ENCODE assay signal across 13 cellular contexts in genomic region chr17:79974786-79975497, GRCh38.
DNase-seq lines count a peak whose midpoint lies in the region; ATAC-seq and TF ChIP-seq lines count a peak whose summit lies in the region.
"Had no signal": no experiment of that assay in that cellular context is flagged by ENCODE, and none has a peak within 500 bp of the region (broad histone marks: within the 10 kb centered on the region; RNA-seq: fewer than 3 reads in every experiment).

No MANE protein-coding gene starts in this region.

- no peak overlapping the region for H3K27ac ChIP-seq in sigmoid colon
- H3K27ac ChIP-seq: colonic mucosa, neutrophil had no signal

- TF ChIP-seq EP300 in sigmoid colon (IDR thresholded peaks at IDR 0.05) = no peak

- peak; percentile 6 for TF ChIP-seq CTCF in fibroblast of mammary gland (conservative IDR thresholded peaks at IDR 0.05; ENCODE audit: control insufficient read depth, insufficient read depth, low read depth, low read length)
- no peak for TF ChIP-seq CTCF in sigmoid colon (IDR thresholded peaks at IDR 0.05)

- H3K4me3 ChIP-seq in fibroblast of mammary gland (ENCODE audit: control insufficient read depth, low read depth, low read length) (no peak overlapping the region), sigmoid colon (no peak overlapping the region)
- H3K4me3 ChIP-seq: colonic mucosa had no signal

- H3K27me3 Mint-ChIP-seq in activated naive CD4-positive, alpha-beta T cell treated with anti-CD3 and anti-CD28 coated beads, Interleukin-2, amount 10 ng/mL, durations not matched to agents 7 days and 5 days = peaks cover 26% of the 10 kb centered on the region
- no peaks in the 10 kb centered on the region for H3K27me3 Mint-ChIP-seq in activated naive CD4-positive, alpha-beta T cell treated with anti-CD3 and anti-CD28 coated beads for 36 hours (ENCODE audit: low read depth)

- peaks cover 4% of the 10 kb centered on the region for H3K4me1 Mint-ChIP-seq in activated naive CD4-positive, alpha-beta T cell treated with anti-CD3 and anti-CD28 coated beads, Interleukin-2, amount 10 ng/mL, durations not matched to agents 7 days and 5 days
- no peaks in the 10 kb centered on the region for H3K4me1 Mint-ChIP-seq in activated naive CD4-positive, alpha-beta T cell treated with anti-CD3 and anti-CD28 coated beads for 36 hours (ENCODE audit: low read depth)
- H3K4me1 Mint-ChIP-seq: CD14-positive monocyte had no signal

- H3K36me3 Mint-ChIP-seq in activated naive CD4-positive, alpha-beta T cell treated with anti-CD3 and anti-CD28 coated beads, Interleukin-2, amount 10 ng/mL, durations not matched to agents 7 days and 5 days = no peaks in the 10 kb centered on the region
- peaks cover 2% of the 10 kb centered on the region for H3K36me3 Mint-ChIP-seq in activated naive CD4-positive, alpha-beta T cell treated with anti-CD3 and anti-CD28 coated beads for 36 hours (ENCODE audit: low read depth)
- H3K36me3 Mint-ChIP-seq: CD14-positive monocyte had no signal

- H3K36me3 ChIP-seq in sigmoid colon = peaks cover 0 to 14% (median 0%) of the 10 kb centered on the region in 4 donors
- H3K36me3 ChIP-seq: colonic mucosa, neutrophil had no signal

- H3K4me1 ChIP-seq in sigmoid colon = peaks cover 0 to 5% (median 0%) of the 10 kb centered on the region in 4 donors
- H3K4me1 ChIP-seq: colonic mucosa had no signal

- no peak for TF ChIP-seq POLR2A in sigmoid colon (IDR thresholded peaks at IDR 0.05)

- H3K9me3 Mint-ChIP-seq in activated naive CD4-positive, alpha-beta T cell treated with anti-CD3 and anti-CD28 coated beads, Interleukin-2, amount 10 ng/mL, durations not matched to agents 7 days and 5 days = no peaks in the 10 kb centered on the region
- H3K9me3 Mint-ChIP-seq in activated naive CD4-positive, alpha-beta T cell treated with anti-CD3 and anti-CD28 coated beads for 36 hours = no peaks in the 10 kb centered on the region
- H3K9me3 Mint-ChIP-seq: CD14-positive monocyte; T-helper 1 cell treated with Interleukin-12 subunit alpha and Interleukin-12 subunit beta and Interleukin-4 antibody, amounts not matched to agents 30 μg/mL and 1 μg/mL, for 36 hours had no signal

- no peaks in the 10 kb centered on the region for H3K9me3 ChIP-seq in sigmoid colon
- H3K9me3 ChIP-seq: colonic mucosa, neutrophil had no signal

- H3K27me3 ChIP-seq in sigmoid colon = no peaks in the 10 kb centered on the region
- H3K27me3 ChIP-seq: colonic mucosa had no signal

- no peak for ATAC-seq in GM19455 (IDR thresholded peaks at IDR 0.05; ENCODE audit: unreplicated experiment)

- intact Hi-C loops in activated naive CD4-positive, alpha-beta T cell treated with anti-CD3 and anti-CD28 coated beads for 36 hours (cut with micrococcal nuclease) = loop anchor here (5.0 kb wide), 3 partner anchors 133 to 228 kb away; no protein-coding TSS in a partner anchor
- intact Hi-C loops in sigmoid colon (cut with DNase I) = no loop called here

- DNase-seq in activated naive CD4-positive, alpha-beta T cell treated with anti-CD3 and anti-CD28 coated beads, Interleukin-2, amount 10 ng/mL, durations not matched to agents 7 days and 5 days = peak; percentile 20
- DNase-seq in activated naive CD4-positive, alpha-beta T cell treated with anti-CD3 and anti-CD28 coated beads for 36 hours = no peak
- DNase-seq in NAMALWA (ENCODE audit: low spot score) = peak; percentile 41
- DNase-seq in fibroblast of mammary gland (ENCODE audit: low read depth) = no peak
- DNase-seq in sigmoid colon = peak; percentile 49
- DNase-seq in superior temporal gyrus (ENCODE audit: extremely low spot score) = no peak
- DNase-seq in HPDE6-E6E7 (ENCODE audit: extremely low spot score) = no peak
- DNase-seq: activated T-cell treated with anti-CD3 and anti-CD28 coated beads for 4 hours, colonic mucosa had no signal

- no peak overlapping the region for H3K27ac Mint-ChIP-seq in activated naive CD4-positive, alpha-beta T cell treated with anti-CD3 and anti-CD28 coated beads, Interleukin-2, amount 10 ng/mL, durations not matched to agents 7 days and 5 days
- no peak overlapping the region for H3K27ac Mint-ChIP-seq in activated naive CD4-positive, alpha-beta T cell treated with anti-CD3 and anti-CD28 coated beads for 36 hours
- H3K27ac Mint-ChIP-seq: CD14-positive monocyte; T-helper 1 cell treated with Interleukin-12 subunit alpha and Interleukin-12 subunit beta and Interleukin-4 antibody, amounts not matched to agents 30 μg/mL and 1 μg/mL, for 36 hours had no signal

- H3K4me3 Mint-ChIP-seq in activated naive CD4-positive, alpha-beta T cell treated with anti-CD3 and anti-CD28 coated beads, Interleukin-2, amount 10 ng/mL, durations not matched to agents 7 days and 5 days = no peak overlapping the region
- H3K4me3 Mint-ChIP-seq in activated naive CD4-positive, alpha-beta T cell treated with anti-CD3 and anti-CD28 coated beads for 36 hours = no peak overlapping the region
- H3K4me3 Mint-ChIP-seq: CD14-positive monocyte; T-helper 1 cell treated with Interleukin-12 subunit alpha and Interleukin-12 subunit beta and Interleukin-4 antibody, amounts not matched to agents 30 μg/mL and 1 μg/mL, for 36 hours had no signal

- CTCF ChIA-PET in activated naive CD4-positive, alpha-beta T cell treated with anti-CD3 and anti-CD28 coated beads, Interleukin-2, amount 10 ng/mL, durations not matched to agents 7 days and 5 days (lab: Charles Lee) = interaction anchor here (0.9 to 3.3 kb wide), 4 partner anchors 10 to 229 kb away, joined by 3 to 13 read pairs (median 4); no protein-coding TSS in a partner anchor
- CTCF ChIA-PET in activated naive CD4-positive, alpha-beta T cell treated with anti-CD3 and anti-CD28 coated beads for 36 hours (lab: Charles Lee) = interaction anchor here (0.6 to 1.2 kb wide), 2 partner anchors 167 to 346 kb away, joined by 3 to 4 read pairs; no protein-coding TSS in a partner anchor

- WGBS in sigmoid colon, 2 donors = 72 to 86% methylated on average over 21 of the region's 21 CpGs

Comparison
In these comparisons a context has a peak if more than half of its experiments do, and no peak if none do; other contexts are left out.
1. DNase-seq: peak in activated naive CD4-positive, alpha-beta T cell treated with anti-CD3 and anti-CD28 coated beads, Interleukin-2, amount 10 ng/mL, durations not matched to agents 7 days and 5 days (single experiment), NAMALWA (single experiment) and sigmoid colon (single experiment); none in activated naive CD4-positive, alpha-beta T cell treated with anti-CD3 and anti-CD28 coated beads for 36 hours (single experiment), fibroblast of mammary gland (single experiment), superior temporal gyrus (single experiment) and HPDE6-E6E7 (single experiment).